9 cellular contexts compared by ENCODE assay signal in genomic region chr16:85327731-85328664, GRCh38.
A peak's percentile ranks its signal among the peaks of the same experiment; 100 is the strongest.
DNase-seq lines count a peak whose midpoint lies in the region; ATAC-seq and TF ChIP-seq lines count a peak whose summit lies in the region.
"Had no signal": no experiment of that assay in that cellular context is flagged by ENCODE, and none has a peak within 500 bp of the region (broad histone marks: within the 10 kb centered on the region; RNA-seq: fewer than 3 reads in every experiment).

No MANE protein-coding gene starts in this region.

- in situ Hi-C loops in G401 (cut with HindIII; ENCODE audit: low sequenced_read_pairs), result no loop called here

- H3K27ac Mint-ChIP-seq in neural crest cell (ENCODE audit: unreplicated experiment) (peak overlapping the region; percentile 88), Calu3 (ENCODE audit: unreplicated experiment) (no peak overlapping the region)
- H3K27ac Mint-ChIP-seq: activated T-cell treated with anti-CD3 and anti-CD28 coated beads, Interleukin-2, amount 50 U/mL, for 24 hours had no signal

- H3K4me1 Mint-ChIP-seq in neural crest cell, result peaks cover 42% of the 10 kb centered on the region
- H3K4me1 Mint-ChIP-seq in Calu3 (ENCODE audit: low read depth, unreplicated experiment), result no peaks in the 10 kb centered on the region

- H3K36me3 Mint-ChIP-seq in neural crest cell (ENCODE audit: low read depth) (peaks cover 2% of the 10 kb centered on the region), Calu3 (ENCODE audit: insufficient read depth, unreplicated experiment) (no peaks in the 10 kb centered on the region)

- ATAC-seq in GM18867 (IDR thresholded peaks at IDR 0.05; ENCODE audit: unreplicated experiment), result no peak

- DNase-seq in G401 (ENCODE audit: low spot score) (peak; percentile 72), NCI-H2107 treated with DMSO at 0.1 percent for 48 hours (lab: John Stamatoyannopoulos, UW; ENCODE audit: unreplicated experiment) (peak; percentile 86), cerebellum (ENCODE audit: low spot score) (peak; percentile 60), neural crest cell (ENCODE audit: low read depth, low spot score) (peak; percentile 76), Calu3 (no peak), NCI-H526 treated with DMSO at 0.1 percent for 48 hours (lab: John Stamatoyannopoulos, UW) (no peak), RPMI8226 (no peak)
- DNase-seq: activated T-cell treated with anti-CD3 and anti-CD28 coated beads, Interleukin-2, amount 50 U/mL, for 24 hours had no signal

- CTCF ChIA-PET in Calu3 (lab: Charles Lee), result no interaction called here

- BruUV-seq in Calu3 (replicated peaks; lab: Mats Ljungman, UMichigan), result no TSS peak

- H3K27me3 Mint-ChIP-seq in neural crest cell (ENCODE audit: low read depth) (peaks cover 63% of the 10 kb centered on the region), Calu3 (ENCODE audit: unreplicated experiment) (peaks cover 85% of the 10 kb centered on the region)

- H3K4me3 Mint-ChIP-seq in neural crest cell, result peak overlapping the region; percentile 74
- H3K4me3 Mint-ChIP-seq in Calu3 (ENCODE audit: low read depth, unreplicated experiment), result no peak overlapping the region
- H3K4me3 Mint-ChIP-seq: activated T-cell treated with anti-CD3 and anti-CD28 coated beads, Interleukin-2, amount 50 U/mL, for 24 hours had no signal

- H3K9me3 Mint-ChIP-seq in neural crest cell, result no peaks in the 10 kb centered on the region
- H3K9me3 Mint-ChIP-seq in Calu3 (ENCODE audit: low read depth, unreplicated experiment), result no peaks in the 10 kb centered on the region
- H3K9me3 Mint-ChIP-seq: activated T-cell treated with anti-CD3 and anti-CD28 coated beads, Interleukin-2, amount 50 U/mL, for 24 hours had no signal

- no peak for TF ChIP-seq CTCF in neural crest cell (conservative IDR thresholded peaks at IDR 0.05)
- TF ChIP-seq CTCF in Calu3 (IDR thresholded peaks at IDR 0.05; ENCODE audit: unreplicated experiment), result no peak

- intact Hi-C loops in Calu3 (cut with micrococcal nuclease; ENCODE audit: unreplicated experiment), result no loop called here

Comparison
In these comparisons a context has a peak if more than half of its experiments do, and no peak if none do; other contexts are left out.
1. DNase-seq: peak in G401 (single experiment), NCI-H2107 treated with DMSO at 0.1 percent for 48 hours (single experiment), cerebellum (single experiment) and neural crest cell (single experiment); none in Calu3 (single experiment), NCI-H526 treated with DMSO at 0.1 percent for 48 hours (single experiment) and RPMI8226 (single experiment).